1 cellular context compared by ENCODE assay signal in genomic region chr13:50940509-50940908, GRCh38.
TF ChIP-seq lines count a peak whose summit lies in the region.

No MANE protein-coding gene starts in this region.

TF ChIP-seq in HepG2, 621 proteins besides CTCF, POLR2A, EP300 and RAD21 (continued from another document and continues in another):
- TF ChIP-seq RXRA (CRISPR knock-in tag; IDR thresholded peaks at IDR 0.05): no peak
- no peak for TF ChIP-seq ERF (CRISPR knock-in tag; IDR thresholded peaks at IDR 0.05)
- TF ChIP-seq FOXK2 (IDR thresholded peaks at IDR 0.05): no peak
- TF ChIP-seq TFAP4 (IDR thresholded peaks at IDR 0.05; ENCODE audit: borderline replicate concordance, low read depth): no peak
- TF ChIP-seq RNF2 (conservative IDR thresholded peaks at IDR 0.05; ENCODE audit: low read depth): no peak
- no peak for TF ChIP-seq MBNL3 (CRISPR knock-in tag; conservative IDR thresholded peaks at IDR 0.05)
- no peak for TF ChIP-seq MZF1 (CRISPR knock-in tag; IDR thresholded peaks at IDR 0.05; ENCODE audit: borderline replicate concordance)
- no peak for TF ChIP-seq CREM (IDR thresholded peaks at IDR 0.05)
- no peak for TF ChIP-seq CREM (CRISPR knock-in tag; IDR thresholded peaks at IDR 0.05)
- TF ChIP-seq KDM6A (CRISPR knock-in tag; IDR thresholded peaks at IDR 0.05; ENCODE audit: low read depth): 0 out of 2 replicates have a peak, but pooled peaks have one; percentile 49
- TF ChIP-seq TRIM24 (CRISPR knock-in tag; IDR thresholded peaks at IDR 0.05): no peak
- no peak for TF ChIP-seq SIN3A (IDR thresholded peaks at IDR 0.05; ENCODE audit: borderline replicate concordance, low read depth, low read length)
- TF ChIP-seq KAT7 (CRISPR knock-in tag; IDR thresholded peaks at IDR 0.05; ENCODE audit: borderline replicate concordance): no peak
- TF ChIP-seq SKIL (CRISPR knock-in tag; IDR thresholded peaks at IDR 0.05; ENCODE audit: borderline replicate concordance): no peak
- no peak for TF ChIP-seq FOXO4 (CRISPR knock-in tag; conservative IDR thresholded peaks at IDR 0.05)
- TF ChIP-seq TARDBP (CRISPR knock-in tag; IDR thresholded peaks at IDR 0.05): peak; percentile 40; the same call in 1 of the 2 replicates
- TF ChIP-seq CENPBD1 (CRISPR knock-in tag; IDR thresholded peaks at IDR 0.05; ENCODE audit: borderline replicate concordance, low read depth): no peak
- TF ChIP-seq ETS1 (CRISPR knock-in tag; IDR thresholded peaks at IDR 0.05): no peak
- 0 out of 2 replicates have a peak, but pooled peaks have one; percentile 16 for TF ChIP-seq ARID3A (IDR thresholded peaks at IDR 0.05; ENCODE audit: low read depth, low read length)
- TF ChIP-seq ZKSCAN5 (CRISPR knock-in tag; IDR thresholded peaks at IDR 0.05): no peak
- no peak for TF ChIP-seq RXRB (CRISPR knock-in tag; IDR thresholded peaks at IDR 0.05; ENCODE audit: borderline replicate concordance)
- no peak for TF ChIP-seq KLF6 (CRISPR knock-in tag; IDR thresholded peaks at IDR 0.05)
- no peak for TF ChIP-seq GZF1 (CRISPR knock-in tag; IDR thresholded peaks at IDR 0.05)
- no peak for TF ChIP-seq ONECUT2 (CRISPR knock-in tag; IDR thresholded peaks at IDR 0.05)
- no peak for TF ChIP-seq ZNF446 (CRISPR knock-in tag; IDR thresholded peaks at IDR 0.05)
- TF ChIP-seq ZFP1 (CRISPR knock-in tag; IDR thresholded peaks at IDR 0.05): no peak
- TF ChIP-seq GPBP1L1 (CRISPR knock-in tag; IDR thresholded peaks at IDR 0.05): no peak
- no peak for TF ChIP-seq TFDP2 (CRISPR knock-in tag; IDR thresholded peaks at IDR 0.05)
- TF ChIP-seq FOXM1 (CRISPR knock-in tag; IDR thresholded peaks at IDR 0.05): no peak
- no peak for TF ChIP-seq HES4 (CRISPR knock-in tag; IDR thresholded peaks at IDR 0.05; ENCODE audit: borderline replicate concordance)
- TF ChIP-seq KAT2B (IDR thresholded peaks at IDR 0.05; ENCODE audit: borderline replicate concordance, low read depth, low read length): no peak
- TF ChIP-seq ZNF501 (CRISPR knock-in tag; IDR thresholded peaks at IDR 0.05): no peak
- no peak for TF ChIP-seq ZNF24 (IDR thresholded peaks at IDR 0.05)
- no peak for TF ChIP-seq PRDM15 (CRISPR knock-in tag; IDR thresholded peaks at IDR 0.05)
- TF ChIP-seq ZNF616 (CRISPR knock-in tag; IDR thresholded peaks at IDR 0.05; ENCODE audit: low read depth): no peak
- no peak for TF ChIP-seq HINFP (CRISPR knock-in tag; IDR thresholded peaks at IDR 0.05; ENCODE audit: low read depth)
- peak; percentile 59; the same call in 1 of the 2 replicates for TF ChIP-seq PITX1 (CRISPR knock-in tag; IDR thresholded peaks at IDR 0.05)
- TF ChIP-seq ZNF431 (CRISPR knock-in tag; IDR thresholded peaks at IDR 0.05; ENCODE audit: borderline replicate concordance, low read depth): no peak
- 0 out of 2 replicates have a peak, but pooled peaks have one; percentile 57 for TF ChIP-seq TBX2 (CRISPR knock-in tag; IDR thresholded peaks at IDR 0.05; ENCODE audit: borderline replicate concordance)
- no peak for TF ChIP-seq ZBTB25 (CRISPR knock-in tag; IDR thresholded peaks at IDR 0.05)
- TF ChIP-seq SMAD3 (CRISPR knock-in tag; IDR thresholded peaks at IDR 0.05): no peak
- TF ChIP-seq TBX3 (IDR thresholded peaks at IDR 0.05; ENCODE audit: borderline replicate concordance): peak; percentile 87; the same call in 1 of the 2 replicates
- no peak for TF ChIP-seq MIER3 (CRISPR knock-in tag; IDR thresholded peaks at IDR 0.05; ENCODE audit: borderline replicate concordance)
- no peak for TF ChIP-seq ZNF670 (CRISPR knock-in tag; IDR thresholded peaks at IDR 0.05; ENCODE audit: borderline replicate concordance)
- no peak for TF ChIP-seq SNAPC2 (CRISPR knock-in tag; IDR thresholded peaks at IDR 0.05)
- TF ChIP-seq ZNF468 (CRISPR knock-in tag; IDR thresholded peaks at IDR 0.05): no peak
- TF ChIP-seq ATAD3A (CRISPR knock-in tag; IDR thresholded peaks at IDR 0.05): no peak
- TF ChIP-seq ZNF816 (CRISPR knock-in tag; IDR thresholded peaks at IDR 0.05; ENCODE audit: borderline replicate concordance): no peak
- no peak for TF ChIP-seq TRAFD1 (CRISPR knock-in tag; IDR thresholded peaks at IDR 0.05; ENCODE audit: borderline replicate concordance)
